ENCODE assay signal across 8 cellular contexts in the genomic region with DNA sequence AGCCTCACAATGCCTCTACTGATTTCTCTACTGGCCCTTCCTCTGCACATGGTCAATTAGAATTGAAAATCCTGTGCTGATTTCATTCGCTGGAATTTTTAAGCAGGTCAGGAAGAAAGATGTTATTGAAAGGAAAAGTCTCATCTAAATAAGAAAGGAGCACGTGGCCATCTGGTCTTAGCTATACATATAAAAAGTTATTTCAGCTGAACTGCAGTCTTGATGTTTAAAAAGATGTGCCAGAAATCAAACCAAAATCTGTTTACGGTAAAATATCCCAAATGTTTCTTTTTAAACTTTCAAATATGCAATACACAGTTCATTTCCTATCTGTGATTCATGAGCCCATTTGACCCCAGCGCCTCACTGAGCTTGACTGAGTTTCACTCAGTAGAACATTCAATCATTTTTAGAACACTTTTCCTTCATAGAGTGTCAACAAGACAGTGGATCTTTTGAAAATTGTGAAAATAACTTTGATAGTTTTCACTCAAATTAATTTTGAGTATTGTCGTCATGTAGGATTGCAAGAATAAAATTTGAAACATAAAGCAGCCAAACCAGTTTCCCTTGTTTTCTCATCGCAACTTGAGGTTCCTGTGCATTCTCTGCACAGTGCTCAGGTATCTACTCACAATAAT.
A peak's percentile ranks its signal among the peaks of the same experiment; 100 is the strongest.
DNase-seq lines count a peak whose midpoint lies in the region; ATAC-seq, FAIRE-seq and TF ChIP-seq lines count a peak whose summit lies in the region.

No MANE protein-coding gene starts in this region.

- H3K4me2 ChIP-seq in smooth muscle cell, result peak overlapping the region; percentile 92

- H3K36me3 ChIP-seq in smooth muscle cell (ENCODE audit: low read depth), result no peaks in the 10 kb centered on the region

- peak overlapping the region; percentile 49 for H3K27ac ChIP-seq in epithelial cell of prostate
- peak overlapping the region; percentile 99 for H3K27ac ChIP-seq in smooth muscle cell (ENCODE audit: low read depth)

- intact Hi-C loops in activated CD4-positive, alpha-beta T cell treated with anti-CD3 and anti-CD28 coated beads, Interleukin-2, amount 10 ng/mL, durations not matched to agents 24 days and 14 days (cut with micrococcal nuclease), result loop anchor here (10.0 kb wide), 1 partner anchor 158 kb away; no protein-coding TSS in a partner anchor

- no peak for TF ChIP-seq CTCF in smooth muscle cell (IDR thresholded peaks at IDR 0.05; ENCODE audit: borderline replicate concordance, insufficient read depth, poor library complexity, severe bottlenecking)

- peaks cover 15% of the 10 kb centered on the region for H3F3A ChIP-seq in smooth muscle cell (ENCODE audit: low read depth)

- H4K20me1 ChIP-seq in smooth muscle cell (ENCODE audit: low read depth), result peaks cover 80% of the 10 kb centered on the region

- peaks cover 28% of the 10 kb centered on the region for H3K4me1 Mint-ChIP-seq in activated CD4-positive, alpha-beta T cell treated with anti-CD3 and anti-CD28 coated beads, Interleukin-2, amount 10 ng/mL, durations not matched to agents 24 days and 14 days

- H3K4me1 ChIP-seq in smooth muscle cell (ENCODE audit: low read depth), result peaks cover 35% of the 10 kb centered on the region

- 22% methylated on average over 6 of the region's 6 CpGs for WGBS in smooth muscle cell (ENCODE audit: low lambda C conversion rate)

- no peak for DNase-seq in activated CD4-positive, alpha-beta T cell treated with anti-CD3 and anti-CD28 coated beads, Interleukin-2, amount 10 ng/mL, durations not matched to agents 24 days and 14 days
- no peak for DNase-seq in activated CD4-positive, alpha-beta T cell treated with anti-CD3 and anti-CD28 coated beads, Interleukin-2, amount 50 U/mL, for 48 hours
- DNase-seq in RCC 7860 (ENCODE audit: low spot score) (peak; percentile 44), epithelial cell of prostate (ENCODE audit: low read depth, low spot score) (peak; percentile 44), smooth muscle cell (lab: John Stamatoyannopoulos, UW; ENCODE audit: unreplicated experiment) (no peak), dedifferentiated amniotic fluid mesenchymal stem cell (ENCODE audit: extremely low spot score) (no peak)

- H3K36me3 Mint-ChIP-seq in activated CD4-positive, alpha-beta T cell treated with anti-CD3 and anti-CD28 coated beads, Interleukin-2, amount 10 ng/mL, durations not matched to agents 24 days and 14 days (ENCODE audit: low read depth), result peaks cover 8% of the 10 kb centered on the region

- no peak for ATAC-seq in HG02973 (IDR thresholded peaks at IDR 0.05; ENCODE audit: unreplicated experiment)
- no peak for ATAC-seq in HG03439 (IDR thresholded peaks at IDR 0.05; ENCODE audit: unreplicated experiment)

- no peaks in the 10 kb centered on the region for H3K27me3 Mint-ChIP-seq in activated CD4-positive, alpha-beta T cell treated with anti-CD3 and anti-CD28 coated beads, Interleukin-2, amount 10 ng/mL, durations not matched to agents 24 days and 14 days

- no peak overlapping the region for H2AFZ ChIP-seq in smooth muscle cell (ENCODE audit: low read depth)

- H3K9me3 ChIP-seq in smooth muscle cell (replicated peaks; ENCODE audit: low read depth), result no peaks in the 10 kb centered on the region

- H3K4me3 ChIP-seq in smooth muscle cell, result peak overlapping the region; percentile 95

- H3K4me3 Mint-ChIP-seq in activated CD4-positive, alpha-beta T cell treated with anti-CD3 and anti-CD28 coated beads, Interleukin-2, amount 10 ng/mL, durations not matched to agents 24 days and 14 days, result peak overlapping the region; percentile 87

- no peaks in the 10 kb centered on the region for H3K27me3 ChIP-seq in smooth muscle cell (ENCODE audit: low read depth)

- no peaks in the 10 kb centered on the region for H3K9me3 Mint-ChIP-seq in activated CD4-positive, alpha-beta T cell treated with anti-CD3 and anti-CD28 coated beads, Interleukin-2, amount 10 ng/mL, durations not matched to agents 24 days and 14 days

- FAIRE-seq in RCC 7860 (lab: Jason Lieb, UNC), result peak; percentile 84

- H3K9ac ChIP-seq in smooth muscle cell (ENCODE audit: low read depth), result peak overlapping the region; percentile 99

- H3K79me2 ChIP-seq in smooth muscle cell (ENCODE audit: low read depth), result peaks cover 98% of the 10 kb centered on the region

- H3K27ac Mint-ChIP-seq in activated CD4-positive, alpha-beta T cell treated with anti-CD3 and anti-CD28 coated beads, Interleukin-2, amount 10 ng/mL, durations not matched to agents 24 days and 14 days, result peak overlapping the region; percentile 86

Comparison
In these comparisons a context has a peak if more than half of its experiments do, and no peak if none do; other contexts are left out.
1. DNase-seq: peak in RCC 7860 (single experiment) and epithelial cell of prostate (single experiment); none in activated CD4-positive, alpha-beta T cell treated with anti-CD3 and anti-CD28 coated beads, Interleukin-2, amount 10 ng/mL, durations not matched to agents 24 days and 14 days (single experiment), activated CD4-positive, alpha-beta T cell treated with anti-CD3 and anti-CD28 coated beads, Interleukin-2, amount 50 U/mL, for 48 hours (0 of 2), smooth muscle cell (single experiment) and dedifferentiated amniotic fluid mesenchymal stem cell (single experiment).